ENCODE assay signal across 21 cellular contexts in genomic region chr13:42381165-42381425, GRCh38.
"Had no signal": no experiment of that assay in that cellular context is flagged by ENCODE, and none has a peak within 500 bp of the region (broad histone marks: within the 10 kb centered on the region; RNA-seq: fewer than 3 reads in every experiment).

No MANE protein-coding gene starts in this region.

- H3K27ac Mint-ChIP-seq: activated CD8-positive, alpha-beta memory T cell treated with anti-CD3 and anti-CD28 coated beads, Interleukin-2, amount 10 ng/mL, durations not matched to agents 7 days and 5 days; brain; stimulated activated effector memory CD8-positive, alpha-beta T cell treated with anti-CD3 and anti-CD28 coated beads, Interleukin-12 subunit alpha, Interleukin-12 subunit beta, amount 100 ng/mL, for 72 hours; type B pancreatic cell had no signal

- H3K4me3 ChIP-seq: heart right ventricle, mucosa of descending colon, thoracic aorta, vagina had no signal

- FAIRE-seq: small intestine had no signal

- H3K4me3 Mint-ChIP-seq: activated CD8-positive, alpha-beta memory T cell treated with anti-CD3 and anti-CD28 coated beads, Interleukin-2, amount 10 ng/mL, durations not matched to agents 7 days and 5 days; activated naive CD4-positive, alpha-beta T cell treated with anti-CD3 and anti-CD28 coated beads, Interleukin-2, amount 10 ng/mL, durations not matched to agents 7 days and 5 days; brain; stimulated activated effector memory CD8-positive, alpha-beta T cell treated with anti-CD3 and anti-CD28 coated beads, Interleukin-12 subunit alpha, Interleukin-12 subunit beta, amount 100 ng/mL, for 72 hours; type B pancreatic cell had no signal

- H3K4me1 Mint-ChIP-seq: brain had no signal

- H3K4me1 ChIP-seq: vagina had no signal

- ATAC-seq: activated CD8-positive, alpha-beta memory T cell treated with anti-CD3 and anti-CD28 coated beads, Interleukin-2, amount 10 ng/mL, durations not matched to agents 7 days and 5 days; heart right ventricle; left cardiac atrium; sciatic nerve; stimulated activated effector memory CD8-positive, alpha-beta T cell treated with anti-CD3 and anti-CD28 coated beads, Interleukin-12 subunit alpha, Interleukin-12 subunit beta, amount 100 ng/mL, for 72 hours had no signal

- H3K36me3 Mint-ChIP-seq: brain, type B pancreatic cell had no signal

- H3K36me3 ChIP-seq: heart right ventricle, thoracic aorta, vagina had no signal

- DNase-seq: activated CD8-positive, alpha-beta memory T cell treated with anti-CD3 and anti-CD28 coated beads, Interleukin-2, amount 10 ng/mL, durations not matched to agents 7 days and 5 days; activated effector memory CD4-positive, alpha-beta T cell treated with anti-CD3 and anti-CD28 coated beads, Interleukin-2, amount 50 U/mL, for 16 hours; activated naive CD4-positive, alpha-beta T cell treated with anti-CD3 and anti-CD28 coated beads, Interleukin-2, amount 10 ng/mL, durations not matched to agents 7 days and 5 days; activated T-cell treated with anti-CD3 and anti-CD28 coated beads for 4 hours; aorta; heart right ventricle; islet precursor cell; left cardiac atrium; mesendoderm; mucosa of descending colon; occipital lobe; small intestine; stimulated activated CD4-positive, alpha-beta T cell treated with anti-CD3 and anti-CD28 coated beads, Interleukin-2, amount 100 ng/mL, for 24 hours had no signal

- H3K9me3 ChIP-seq: thoracic aorta, vagina had no signal

- H3K27ac ChIP-seq: epithelial cell of prostate, heart right ventricle, thoracic aorta, vagina had no signal

- H3K27me3 Mint-ChIP-seq: activated CD8-positive, alpha-beta memory T cell treated with anti-CD3 and anti-CD28 coated beads, Interleukin-2, amount 10 ng/mL, durations not matched to agents 7 days and 5 days; activated CD8-positive, alpha-beta T cell treated with anti-CD3 and anti-CD28 coated beads for 36 hours; activated naive CD4-positive, alpha-beta T cell treated with anti-CD3 and anti-CD28 coated beads, Interleukin-2, amount 10 ng/mL, durations not matched to agents 7 days and 5 days; type B pancreatic cell had no signal

- H3K27me3 ChIP-seq: heart right ventricle, vagina had no signal
